In genomic region chr15:59830873-59831272, GRCh38 we compare ENCODE assay signal across 20 cellular contexts.
DNase-seq lines count a peak whose midpoint lies in the region; ATAC-seq and TF ChIP-seq lines count a peak whose summit lies in the region.
"Had no signal": no experiment of that assay in that cellular context is flagged by ENCODE, and none has a peak within 500 bp of the region (broad histone marks: within the 10 kb centered on the region; RNA-seq: fewer than 3 reads in every experiment).

No MANE protein-coding gene starts in this region.

- H3K9me2 ChIP-seq in PC-3 (replicated peaks; ENCODE audit: low read length), result no peaks in the 10 kb centered on the region

- H3K27ac ChIP-seq in SJSA1 (peak overlapping the region; percentile 83), PC-3 (ENCODE audit: low read length) (no peak overlapping the region), H9 (ENCODE audit: insufficient read length, low read depth, low read length) (no peak overlapping the region)
- H3K27ac ChIP-seq: Peyer's patch, SJCRH30 had no signal

- no peak overlapping the region for H4K8ac ChIP-seq in H9 (replicated peaks; ENCODE audit: insufficient read length, low read depth, low read length)

- H4K20me1 ChIP-seq in PC-3 (ENCODE audit: low read length) (no peaks in the 10 kb centered on the region), H9 (ENCODE audit: control insufficient read depth, insufficient read depth, insufficient read length) (no peaks in the 10 kb centered on the region)

- no peak overlapping the region for H2BK5ac ChIP-seq in H9 (ENCODE audit: insufficient read length, low read length)

- no peak for TF ChIP-seq CTCF in PC-3 (conservative IDR thresholded peaks at IDR 0.05; ENCODE audit: low read depth, low read length)
- no peak for TF ChIP-seq CTCF in Calu3 (IDR thresholded peaks at IDR 0.05; ENCODE audit: unreplicated experiment)
- no peak for TF ChIP-seq CTCF in H9 (conservative IDR thresholded peaks at IDR 0.05)

- no peak overlapping the region for H2BK120ac ChIP-seq in H9 (ENCODE audit: low read depth, low read length, poor library complexity, severe bottlenecking)

- H2BK15ac ChIP-seq in H9 (ENCODE audit: low read depth, low read length), result no peak overlapping the region

- H2BK20ac ChIP-seq in H9 (ENCODE audit: low read depth, low read length, poor library complexity, severe bottlenecking), result no peak overlapping the region

- H3K4me2 ChIP-seq in PC-3 (ENCODE audit: low read length) (no peak overlapping the region), H9 (ENCODE audit: insufficient read depth, insufficient read length, low read length) (no peak overlapping the region)

- H3T11ph ChIP-seq in H9 (ENCODE audit: low read length), result no peak overlapping the region

- H2AFZ ChIP-seq in PC-3 (ENCODE audit: low read length) (no peak overlapping the region), H9 (ENCODE audit: low read length) (no peak overlapping the region)

- H3K56ac ChIP-seq in H9 (ENCODE audit: insufficient read length, low read depth, low read length), result no peak overlapping the region

- no peak for ATAC-seq in PC-3
- ATAC-seq: T-cell had no signal

- H3K4me1 ChIP-seq in SJSA1 (replicated peaks) (peaks cover 55% of the 10 kb centered on the region), PC-3 (ENCODE audit: insufficient read depth, low read length) (no peaks in the 10 kb centered on the region), H9 (ENCODE audit: insufficient read depth, low read length) (no peaks in the 10 kb centered on the region)
- H3K4me1 ChIP-seq: Peyer's patch had no signal

- no peaks in the 10 kb centered on the region for H3K79me2 ChIP-seq in PC-3 (ENCODE audit: low read length)
- no peaks in the 10 kb centered on the region for H3K79me2 ChIP-seq in H9 (ENCODE audit: insufficient read depth, low read length)

- no peak overlapping the region for H4K5ac ChIP-seq in H9 (ENCODE audit: insufficient read length, low read depth, low read length)

- POLR2A ChIA-PET in PC-3 (lab: Charles Lee; ENCODE audit: unreplicated experiment), result no interaction called here

- no peak overlapping the region for H3K23ac ChIP-seq in H9 (ENCODE audit: insufficient read length, low read depth, low read length)

- H3K36me3 Mint-ChIP-seq in Calu3 (ENCODE audit: insufficient read depth, unreplicated experiment) (no peaks in the 10 kb centered on the region), H9 (ENCODE audit: insufficient read depth in 1 of 3, low read depth in 3 of 3) (no peaks in the 10 kb centered on the region)
- H3K36me3 Mint-ChIP-seq: CD4-positive, alpha-beta memory T cell; T-cell had no signal

- H3K79me1 ChIP-seq in H9 (ENCODE audit: insufficient read depth, low read depth, low read length, poor library complexity, severe bottlenecking), result no peaks in the 10 kb centered on the region

- H3K23me2 ChIP-seq in H9 (ENCODE audit: insufficient read length, low read depth, low read length, poor library complexity, severe bottlenecking), result no peaks in the 10 kb centered on the region

- DNase-seq in M059J (ENCODE audit: low read depth) (peak; percentile 66), SJSA1 (ENCODE audit: low read depth in 1 of 2, low spot score in 2 of 2) (peak in 1 of 2 experiments; percentile 36), iris pigment epithelial cell (ENCODE audit: low read depth) (peak; percentile 17), PC-3 (no peak), Calu3 (no peak), H9 (no peak)
- DNase-seq in stimulated activated CD4-positive, alpha-beta T cell treated with anti-CD3 and anti-CD28 coated beads, Interleukin-15, amount 100 ng/mL, for 24 hours, result no peak
- DNase-seq: C1 segment of cervical spinal cord; CD4-positive, alpha-beta memory T cell; COR-L47; H7; HFFc6; KBM-7; MM.1S; NCI-H1694; NCI-H2029 treated with DMSO at 0.1 percent for 48 hours; NCI-H69; Peyer's patch; SJCRH30; T-cell had no signal

- no peaks in the 10 kb centered on the region for H3K9me3 ChIP-seq in SJSA1 (replicated peaks)
- no peaks in the 10 kb centered on the region for H3K9me3 ChIP-seq in PC-3 (ENCODE audit: low read length)
- no peaks in the 10 kb centered on the region for H3K9me3 ChIP-seq in H9 (ENCODE audit: control insufficient read depth, low read depth, low read length)
- H3K9me3 ChIP-seq: Peyer's patch, SJCRH30 had no signal

- no peak overlapping the region for H3K14ac ChIP-seq in H9 (ENCODE audit: insufficient read depth, low read length)

- H2AK5ac ChIP-seq in H9 (ENCODE audit: insufficient read length, low read length), result no peak overlapping the region

- no TSS peak for BruUV-seq in PC-3 (replicated peaks; lab: Mats Ljungman, UMichigan)
- BruUV-seq in Calu3 (replicated peaks; lab: Mats Ljungman, UMichigan), result no TSS peak

- no CpG with 5 or more reads among the region's 5 CpGs for WGBS in H9 (ENCODE audit: extremely low coverage, insufficient read length, low lambda C conversion rate)

- H3K27me3 ChIP-seq in SJSA1 (replicated peaks), result 0 out of 2 replicates have a peak, but pooled peaks cover 2% of the 10 kb centered on the region
- H3K27me3 ChIP-seq in PC-3 (ENCODE audit: low read length), result peaks cover 45% of the 10 kb centered on the region
- H3K27me3 ChIP-seq in H9 (ENCODE audit: insufficient read depth, low read length), result no peaks in the 10 kb centered on the region
- H3K27me3 ChIP-seq: Peyer's patch, SJCRH30 had no signal

- H3K4me3 ChIP-seq in SJSA1, result no peak overlapping the region
- H3K4me3 ChIP-seq in PC-3 (ENCODE audit: low read length), result no peak overlapping the region
- H3K4me3 ChIP-seq: Peyer's patch, SJCRH30 had no signal

- intact Hi-C loops in PC-3 (cut with micrococcal nuclease), result no loop called here
- intact Hi-C loops in Calu3 (cut with micrococcal nuclease; ENCODE audit: unreplicated experiment), result no loop called here

- H3F3A ChIP-seq in PC-3 (ENCODE audit: low read length, unreplicated experiment), result no peaks in the 10 kb centered on the region

- no peak overlapping the region for H3K4me3 Mint-ChIP-seq in Calu3 (ENCODE audit: low read depth, unreplicated experiment)
- H3K4me3 Mint-ChIP-seq in H9, result no peak overlapping the region
- H3K4me3 Mint-ChIP-seq: CD4-positive, alpha-beta memory T cell; HFFc6; T-cell had no signal

- H3K27me3 Mint-ChIP-seq in Calu3 (ENCODE audit: unreplicated experiment) (peaks cover 50% of the 10 kb centered on the region), H9 (ENCODE audit: low read depth) (peaks cover 2% of the 10 kb centered on the region)
- H3K27me3 Mint-ChIP-seq: T-cell had no signal

- no peak overlapping the region for H3K4ac ChIP-seq in H9 (ENCODE audit: low read depth, low read length)

- no peaks in the 10 kb centered on the region for H3K9me3 Mint-ChIP-seq in Calu3 (ENCODE audit: low read depth, unreplicated experiment)
- H3K9me3 Mint-ChIP-seq in H9, result no peaks in the 10 kb centered on the region
- H3K9me3 Mint-ChIP-seq: CD4-positive, alpha-beta memory T cell; HFFc6; T-cell had no signal

- no peak overlapping the region for H4K91ac ChIP-seq in H9 (ENCODE audit: insufficient read length, low read depth, low read length)

- H2BK12ac ChIP-seq in H9 (ENCODE audit: insufficient read length, low read depth, low read length), result no peak overlapping the region

- no peak overlapping the region for H3K18ac ChIP-seq in H9 (ENCODE audit: insufficient read length, low read depth, low read length)

- H3K27ac Mint-ChIP-seq in Calu3 (ENCODE audit: unreplicated experiment) (no peak overlapping the region), H9 (no peak overlapping the region)
- H3K27ac Mint-ChIP-seq: HFFc6, T-cell had no signal

- H3K36me3 ChIP-seq in SJSA1 (no peaks in the 10 kb centered on the region), PC-3 (ENCODE audit: low read depth, low read length) (no peaks in the 10 kb centered on the region)
- H3K36me3 ChIP-seq: Peyer's patch, SJCRH30 had no signal

- H3K9ac ChIP-seq in PC-3 (ENCODE audit: low read length) (no peak overlapping the region), H9 (ENCODE audit: extremely low read depth, insufficient read length, low read length) (no peak overlapping the region)

- H3K4me1 Mint-ChIP-seq in Calu3 (ENCODE audit: low read depth, unreplicated experiment), result no peaks in the 10 kb centered on the region
- peaks cover 9 to 19% of the 10 kb centered on the region in 2 experiments; a peak in 1 of 4 replicates for H3K4me1 Mint-ChIP-seq in H9

- CTCF ChIA-PET in PC-3 (lab: Charles Lee), result no interaction called here
- CTCF ChIA-PET in Calu3 (lab: Charles Lee), result interaction anchor here (0.7 kb wide), 1 partner anchor 29 kb away, joined by 3 read pairs; no protein-coding TSS in a partner anchor

Comparison
In these comparisons a context has a peak if more than half of its experiments do, and no peak if none do; other contexts are left out.
1. DNase-seq: peak in M059J (single experiment) and iris pigment epithelial cell (single experiment); none in PC-3 (single experiment), Calu3 (single experiment), H9 (single experiment) and stimulated activated CD4-positive, alpha-beta T cell treated with anti-CD3 and anti-CD28 coated beads, Interleukin-15, amount 100 ng/mL, for 24 hours (single experiment).